Comparison of ENCODE assay signal across 19 cellular contexts in the genomic region with DNA sequence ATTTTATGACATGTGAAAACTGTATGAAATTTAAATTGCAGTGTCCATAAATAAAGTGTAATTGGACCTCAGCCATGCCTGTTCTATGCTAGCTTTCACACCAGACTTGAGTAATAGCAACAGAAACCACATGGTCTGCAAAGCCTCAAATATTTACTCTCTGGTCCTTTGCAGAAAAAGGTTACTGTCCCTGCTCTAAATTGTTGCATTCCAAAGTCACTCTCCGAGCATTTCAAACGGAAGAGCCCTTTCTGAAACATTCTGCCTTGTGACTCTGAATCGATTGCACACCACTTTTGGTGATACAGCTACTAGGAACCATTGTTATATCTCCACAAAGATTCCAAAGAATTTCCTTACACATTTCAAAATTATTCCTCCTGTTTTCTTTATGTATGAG.
DNase-seq lines count a peak whose midpoint lies in the region; ATAC-seq and TF ChIP-seq lines count a peak whose summit lies in the region.
"Had no signal": no experiment of that assay in that cellular context is flagged by ENCODE, and none has a peak within 500 bp of the region (broad histone marks: within the 10 kb centered on the region; RNA-seq: fewer than 3 reads in every experiment).

No MANE protein-coding gene starts in this region.

- no peaks in the 10 kb centered on the region for H3K9me3 ChIP-seq in liver (ENCODE audit: control insufficient read depth in 4 of 4, low read length in 3 of 4)
- H3K9me3 ChIP-seq: lower lobe of right lung had no signal

- intact Hi-C loops in left ventricle myocardium superior (cut with micrococcal nuclease) = no loop called here

- WGBS in liver = 23% methylated on average over 3 of the region's 3 CpGs

- no peak overlapping the region for H3K27ac ChIP-seq in liver (ENCODE audit: low read depth in 1 of 2, low read length in 2 of 2)
- H3K27ac ChIP-seq: lower lobe of right lung had no signal

- H3K9ac ChIP-seq in liver (ENCODE audit: low read depth in 1 of 2, low read length in 2 of 2) = no peak overlapping the region

- peak; percentile 95 for DNase-seq in AG10803 (ENCODE audit: low read depth)
- DNase-seq in LHCN-M2 (ENCODE audit: low read depth) = peak; percentile 38
- DNase-seq in dedifferentiated amniotic fluid mesenchymal stem cell (ENCODE audit: extremely low spot score) = peak; percentile 20
- no peak for DNase-seq in left ventricle myocardium superior
- DNase-seq in cortex of kidney (lab: John Stamatoyannopoulos, UW) = no peak
- DNase-seq in LoVo (ENCODE audit: low spot score) = no peak
- DNase-seq: activated naive CD4-positive, alpha-beta T cell; caudate nucleus; lower lobe of right lung; NCI-H1436 treated with DMSO at 0.1 percent for 48 hours; NCI-H510A treated with DMSO at 0.1 percent for 48 hours; nephron progenitor cell; right cardiac atrium; T-cell had no signal

- H3K4me3 ChIP-seq in AG10803 (ENCODE audit: low read length) (no peak overlapping the region), liver (ENCODE audit: low read depth in 1 of 3, low read length in 3 of 3) (no peak overlapping the region)
- H3K4me3 ChIP-seq: GM23338, K562, lower lobe of right lung had no signal

- H3K4me1 ChIP-seq in liver (ENCODE audit: control insufficient read depth in 4 of 4, insufficient read depth in 4 of 4, low read length in 3 of 4) = peaks cover 4 to 12% (median 7%) of the 10 kb centered on the region in 4 donors
- H3K4me1 ChIP-seq: lower lobe of right lung had no signal

- H3K36me3 ChIP-seq in liver (ENCODE audit: control insufficient read depth in 4 of 4, insufficient read depth in 3 of 4, low read depth in 1 of 4, low read length in 3 of 4) = no peaks in the 10 kb centered on the region
- H3K36me3 ChIP-seq: lower lobe of right lung had no signal

- TF ChIP-seq CTCF in AG10803 (conservative IDR thresholded peaks at IDR 0.05; ENCODE audit: low read length) (no peak), liver (IDR thresholded peaks at IDR 0.05; ENCODE audit: low read depth, low read length, missing input control) (no peak)

- peak; percentile 33 to 40 for TF ChIP-seq RAD21 in liver (IDR thresholded peaks at IDR 0.05)

- H3K27me3 ChIP-seq in liver (ENCODE audit: control insufficient read depth in 4 of 4, insufficient read depth in 4 of 4, low read length in 3 of 4) = no peaks in the 10 kb centered on the region

- ATAC-seq in left ventricle myocardium superior (no peak), HG03354 (IDR thresholded peaks at IDR 0.05; ENCODE audit: poor library complexity, severe bottlenecking, unreplicated experiment) (no peak)
- ATAC-seq: GM23338; K562; lower lobe of right lung; right cardiac atrium; stimulated activated effector memory CD8-positive, alpha-beta T cell treated with anti-CD3 and anti-CD28 coated beads, Interleukin-12 subunit alpha, Interleukin-12 subunit beta, amount 100 ng/mL, for 72 hours; T-cell had no signal

TF ChIP-seq in liver, 16 proteins besides CTCF, POLR2A, EP300 and RAD21:
- no peak for TF ChIP-seq YY1 (IDR thresholded peaks at IDR 0.05)
- TF ChIP-seq HNF4G (IDR thresholded peaks at IDR 0.05) = no peak
- TF ChIP-seq SP1 (IDR thresholded peaks at IDR 0.05) = peak; percentile 24
- TF ChIP-seq TAF1 (conservative IDR thresholded peaks at IDR 0.05) = no peak
- TF ChIP-seq MAX (IDR thresholded peaks at IDR 0.05) = peak; percentile 45
- TF ChIP-seq RXRA (IDR thresholded peaks at IDR 0.05) = peak; percentile 25 to 48
- TF ChIP-seq, protein P1, sequence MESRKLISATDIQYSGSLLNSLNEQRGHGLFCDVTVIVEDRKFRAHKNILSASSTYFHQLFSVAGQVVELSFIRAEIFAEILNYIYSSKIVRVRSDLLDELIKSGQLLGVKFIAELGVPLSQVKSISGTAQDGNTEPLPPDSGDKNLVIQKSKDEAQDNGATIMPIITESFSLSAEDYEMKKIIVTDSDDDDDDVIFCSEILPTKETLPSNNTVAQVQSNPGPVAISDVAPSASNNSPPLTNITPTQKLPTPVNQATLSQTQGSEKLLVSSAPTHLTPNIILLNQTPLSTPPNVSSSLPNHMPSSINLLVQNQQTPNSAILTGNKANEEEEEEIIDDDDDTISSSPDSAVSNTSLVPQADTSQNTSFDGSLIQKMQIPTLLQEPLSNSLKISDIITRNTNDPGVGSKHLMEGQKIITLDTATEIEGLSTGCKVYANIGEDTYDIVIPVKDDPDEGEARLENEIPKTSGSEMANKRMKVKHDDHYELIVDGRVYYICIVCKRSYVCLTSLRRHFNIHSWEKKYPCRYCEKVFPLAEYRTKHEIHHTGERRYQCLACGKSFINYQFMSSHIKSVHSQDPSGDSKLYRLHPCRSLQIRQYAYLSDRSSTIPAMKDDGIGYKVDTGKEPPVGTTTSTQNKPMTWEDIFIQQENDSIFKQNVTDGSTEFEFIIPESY (IDR thresholded peaks at IDR 0.05) = no peak
- TF ChIP-seq FOXA1 (IDR thresholded peaks at IDR 0.05) = peak; percentile 31
- TF ChIP-seq HNF4A (conservative IDR thresholded peaks at IDR 0.05) = peak; percentile 46 to 51
- TF ChIP-seq FOXA2 (IDR thresholded peaks at IDR 0.05) = peak; percentile 12
- no peak for TF ChIP-seq EGR1 (IDR thresholded peaks at IDR 0.05; ENCODE audit: low read depth in 2 of 2)
TF ChIP-seq in liver: peak in this region for 6.

Comparison
In these comparisons a context has a peak if more than half of its experiments do, and no peak if none do; other contexts are left out.
1. DNase-seq: peak in AG10803 (single experiment), LHCN-M2 (single experiment) and dedifferentiated amniotic fluid mesenchymal stem cell (single experiment); none in left ventricle myocardium superior (single experiment), cortex of kidney (single experiment) and LoVo (single experiment).